Comparison of ENCODE assay signal across 1 cellular context in the genomic region with DNA sequence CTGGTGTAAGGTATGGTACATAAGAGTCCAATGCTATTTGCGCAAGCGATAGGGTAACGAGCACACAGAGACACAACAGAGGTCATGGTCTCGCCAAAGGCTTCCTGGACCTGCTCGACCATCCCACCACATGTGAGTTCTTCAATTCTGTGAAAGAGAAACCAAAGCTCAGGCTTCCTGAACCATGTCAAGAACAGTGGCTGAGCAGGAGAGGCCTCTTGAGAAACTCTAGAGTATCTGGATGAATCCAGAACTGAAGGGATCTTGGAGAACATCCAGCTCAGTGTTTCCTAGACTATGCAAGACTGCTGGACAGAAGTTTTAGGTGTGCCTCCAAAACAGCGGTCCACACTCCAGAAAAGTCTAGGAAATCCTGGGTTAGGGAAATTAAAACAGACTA.
TF ChIP-seq lines count a peak whose summit lies in the region.

No MANE protein-coding gene starts in this region.

TF ChIP-seq in SK-N-SH treated with all-trans-retinoic acid at 6 μM for 48 hours, 23 proteins besides CTCF, POLR2A, EP300 and RAD21 (continued from another document):
- TF ChIP-seq PPARA (CRISPR knock-in tag; IDR thresholded peaks at IDR 0.05; ENCODE audit: borderline replicate concordance) (no peak), SNAI2 (CRISPR knock-in tag; IDR thresholded peaks at IDR 0.05) (no peak), ZNF565 (CRISPR knock-in tag; conservative IDR thresholded peaks at IDR 0.05; ENCODE audit: low read depth) (no peak), ZFP30 (CRISPR knock-in tag; IDR thresholded peaks at IDR 0.05) (no peak), BACH2 (CRISPR knock-in tag; IDR thresholded peaks at IDR 0.05; ENCODE audit: borderline replicate concordance) (no peak), ZNF70 (CRISPR knock-in tag; IDR thresholded peaks at IDR 0.05) (no peak)
